In the genomic region with DNA sequence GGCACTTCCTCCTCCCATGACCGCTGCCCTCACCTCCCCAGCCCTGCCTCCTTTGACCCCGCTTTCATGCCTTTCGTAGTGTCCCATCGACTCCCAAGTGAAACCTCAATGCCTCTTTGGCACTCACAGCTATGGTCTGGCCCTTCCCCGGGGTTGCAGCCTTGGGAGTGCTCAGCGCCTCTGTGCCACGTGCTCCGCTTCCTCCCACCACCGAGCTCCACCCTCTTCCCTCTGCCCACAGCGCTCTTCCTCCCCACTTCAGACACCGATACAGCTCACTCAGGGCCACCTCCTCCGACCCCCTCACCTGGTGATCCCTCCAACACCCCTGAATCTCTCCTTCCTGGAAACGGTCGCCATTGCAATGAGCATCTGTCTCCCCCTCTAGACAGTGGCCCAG, we compare ENCODE assay signal across 9 cellular contexts. TPM values are rescaled to one million over a fixed set of nuclear protein-coding genes. Genes with fewer than 3 reads are reported as not detected.
DNase-seq lines count a peak whose midpoint lies in the region; ATAC-seq and TF ChIP-seq lines count a peak whose summit lies in the region.
"Had no signal": no experiment of that assay in that cellular context is flagged by ENCODE, and none has a peak within 500 bp of the region (broad histone marks: within the 10 kb centered on the region; RNA-seq: fewer than 3 reads in every experiment).

No MANE protein-coding gene starts in this region.

- H4K20me1 ChIP-seq in hepatocyte (ENCODE audit: insufficient read depth, poor library complexity, severe bottlenecking) = no peaks in the 10 kb centered on the region

- H3K9me3 ChIP-seq in CD8-positive, alpha-beta T cell (ENCODE audit: low read length) = no peaks in the 10 kb centered on the region
- no peaks in the 10 kb centered on the region for H3K9me3 ChIP-seq in hepatocyte (ENCODE audit: low read depth)

- H3K4me1 ChIP-seq in CD8-positive, alpha-beta T cell (ENCODE audit: insufficient read depth, low read length) = peaks cover 52% of the 10 kb centered on the region
- H3K4me1 ChIP-seq in hepatocyte (ENCODE audit: insufficient read depth) = peaks cover 45% of the 10 kb centered on the region

- peaks cover 51% of the 10 kb centered on the region for H3K4me1 Mint-ChIP-seq in CD8-positive, alpha-beta T cell (ENCODE audit: low read depth)
- H3K4me1 Mint-ChIP-seq in glutamatergic neuron (ENCODE audit: low read depth, unreplicated experiment) = peaks cover 31% of the 10 kb centered on the region

- DNase-seq in CD8-positive, alpha-beta T cell = peak in 6 of 7 experiments; percentile 35 to 70 (median 50)
- DNase-seq in activated CD8-positive, alpha-beta memory T cell treated with anti-CD3 and anti-CD28 coated beads, Interleukin-2, amount 50 U/mL, for 24 hours (ENCODE audit: extremely low read depth) = peak; percentile 6
- DNase-seq in glutamatergic neuron (no peak), hepatocyte (ENCODE audit: low spot score) (no peak), HK-2 (ENCODE audit: unreplicated experiment) (no peak), NCI-H345 treated with DMSO at 0.1 percent for 48 hours (lab: John Stamatoyannopoulos, UW; ENCODE audit: unreplicated experiment) (no peak)
- peak; percentile 54 for DNase-seq in stimulated activated CD4-positive, alpha-beta T cell treated with anti-CD3 and anti-CD28 coated beads, Interleukin-1b, Interleukin-23, amount 100 ng/mL, for 48 hours

- no peaks in the 10 kb centered on the region for H3K9me3 Mint-ChIP-seq in CD8-positive, alpha-beta T cell
- H3K9me3 Mint-ChIP-seq in glutamatergic neuron (ENCODE audit: unreplicated experiment) = peaks cover 6% of the 10 kb centered on the region

- no peaks in the 10 kb centered on the region for H3K9me2 ChIP-seq in hepatocyte (replicated peaks; ENCODE audit: insufficient read depth)

- peak overlapping the region; percentile 96 for H3K27ac Mint-ChIP-seq in CD8-positive, alpha-beta T cell
- H3K27ac Mint-ChIP-seq in glutamatergic neuron (ENCODE audit: unreplicated experiment) = peak overlapping the region; percentile 72

- ATAC-seq in CD8-positive, alpha-beta T cell = peak; percentile 93
- no peak for ATAC-seq in GM19035 (IDR thresholded peaks at IDR 0.05; ENCODE audit: unreplicated experiment)

- H3K79me2 ChIP-seq in hepatocyte = no peaks in the 10 kb centered on the region

- intact Hi-C loops in CD8-positive, alpha-beta T cell (cut with DNase I, micrococcal nuclease) = no loop called here

- POLR2A ChIA-PET in CD8-positive, alpha-beta T cell (lab: Charles Lee) = interaction anchor here (0.8 to 1.7 kb wide), 5 partner anchors 8 to 479 kb away, joined by 3 to 4 read pairs (median 4); partner anchors contain the start of genes EEF1G and TUT1

- peak overlapping the region; percentile 57 for H3K4me3 ChIP-seq in CD8-positive, alpha-beta T cell (ENCODE audit: low read depth, low read length)
- no peak overlapping the region for H3K4me3 ChIP-seq in hepatocyte

- CTCF ChIA-PET in CD8-positive, alpha-beta T cell (lab: Charles Lee) = interaction anchor here (0.7 to 4.7 kb wide), 7 partner anchors 23 to 292 kb away, joined by 3 to 27 read pairs (median 4); no protein-coding TSS in a partner anchor

- H3K36me3 ChIP-seq in CD8-positive, alpha-beta T cell (ENCODE audit: insufficient read depth, low read length) = no peaks in the 10 kb centered on the region
- no peaks in the 10 kb centered on the region for H3K36me3 ChIP-seq in hepatocyte (replicated peaks; ENCODE audit: insufficient read depth, low read depth)

- H3K27me3 ChIP-seq in CD8-positive, alpha-beta T cell (ENCODE audit: insufficient read depth, low read length) = no peaks in the 10 kb centered on the region
- H3K27me3 ChIP-seq in hepatocyte = no peaks in the 10 kb centered on the region

- H3K4me2 ChIP-seq in hepatocyte = no peak overlapping the region
- H3K4me2 ChIP-seq: KMS-11 had no signal

- no peaks in the 10 kb centered on the region for H3K27me3 Mint-ChIP-seq in CD8-positive, alpha-beta T cell (ENCODE audit: low read depth)
- H3K27me3 Mint-ChIP-seq in glutamatergic neuron (ENCODE audit: unreplicated experiment) = peaks cover 5% of the 10 kb centered on the region

- H2AFZ ChIP-seq in hepatocyte = no peak overlapping the region

- no peaks in the 10 kb centered on the region for H3K36me3 Mint-ChIP-seq in CD8-positive, alpha-beta T cell
- no peaks in the 10 kb centered on the region for H3K36me3 Mint-ChIP-seq in glutamatergic neuron (ENCODE audit: unreplicated experiment)

- H3K27ac ChIP-seq in CD8-positive, alpha-beta T cell (ENCODE audit: low read depth, low read length) = peak overlapping the region; percentile 50
- no peak overlapping the region for H3K27ac ChIP-seq in hepatocyte
- H3K27ac ChIP-seq: KMS-11 had no signal

- no peak for TF ChIP-seq CTCF in CD8-positive, alpha-beta T cell (IDR thresholded peaks at IDR 0.05)
- TF ChIP-seq CTCF in glutamatergic neuron (IDR thresholded peaks at IDR 0.05; ENCODE audit: partially characterized antibody, unreplicated experiment) = no peak
- TF ChIP-seq CTCF in hepatocyte (IDR thresholded peaks at IDR 0.05; ENCODE audit: poor library complexity) = no peak

- 89% methylated on average over 14 of the region's 14 CpGs for WGBS in hepatocyte (ENCODE audit: low lambda C conversion rate, missing lambda C conversion rate)

- peak overlapping the region; percentile 83 for H3K4me3 Mint-ChIP-seq in CD8-positive, alpha-beta T cell
- H3K4me3 Mint-ChIP-seq in glutamatergic neuron (ENCODE audit: unreplicated experiment) = no peak overlapping the region

RNA-seq across cellular contexts. Expression of gene SCGB1A1, which starts 16.6 kb away (rescaled TPM):
- not detected for total RNA-seq in CD8-positive, alpha-beta T cell
- total RNA-seq in glutamatergic neuron (ENCODE audit: unreplicated experiment) = not detected
- not detected in 2 replicates for total RNA-seq in hepatocyte
- not detected in 2 replicates for polyA plus RNA-seq in hepatocyte

Comparison
In these comparisons a context has a peak if more than half of its experiments do, and no peak if none do; other contexts are left out.
1. DNase-seq: peak in CD8-positive, alpha-beta T cell (6 of 7), activated CD8-positive, alpha-beta memory T cell treated with anti-CD3 and anti-CD28 coated beads, Interleukin-2, amount 50 U/mL, for 24 hours (single experiment) and stimulated activated CD4-positive, alpha-beta T cell treated with anti-CD3 and anti-CD28 coated beads, Interleukin-1b, Interleukin-23, amount 100 ng/mL, for 48 hours (single experiment); none in glutamatergic neuron (single experiment), hepatocyte (single experiment), HK-2 (single experiment) and NCI-H345 treated with DMSO at 0.1 percent for 48 hours (single experiment).